9 cellular contexts compared by ENCODE assay signal in the genomic region with DNA sequence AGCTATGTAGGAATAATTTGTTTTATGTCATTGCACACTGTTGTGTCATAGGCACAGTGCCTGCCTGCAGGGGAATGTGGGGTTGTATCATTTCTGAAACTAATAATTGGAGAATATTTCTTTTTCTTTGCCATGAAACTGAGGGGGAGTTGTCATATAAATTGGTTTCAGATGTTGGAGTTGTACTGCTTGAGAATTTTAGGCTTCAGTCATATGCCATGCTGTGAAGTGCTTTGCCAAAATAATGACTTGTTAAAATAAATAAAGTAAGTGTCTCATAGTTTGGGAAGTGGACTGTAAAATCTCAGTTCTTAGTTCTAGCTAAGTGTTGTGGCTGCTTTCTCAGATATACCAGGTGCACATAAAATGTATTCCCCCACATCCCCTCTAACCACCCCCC.
DNase-seq lines count a peak whose midpoint lies in the region; TF ChIP-seq lines count a peak whose summit lies in the region.
"Had no signal": no experiment of that assay in that cellular context is flagged by ENCODE, and none has a peak within 500 bp of the region (broad histone marks: within the 10 kb centered on the region; RNA-seq: fewer than 3 reads in every experiment).

No MANE protein-coding gene starts in this region.

- H3K9ac ChIP-seq in SK-N-MC (ENCODE audit: insufficient read length) (no peak overlapping the region), subcutaneous abdominal adipose tissue (ENCODE audit: low read length in 5 of 5) (no peak overlapping the region)

- H3K9me3 ChIP-seq in SK-N-MC (ENCODE audit: low read depth, low read length) (no peaks in the 10 kb centered on the region), hepatocyte (ENCODE audit: low read depth) (no peaks in the 10 kb centered on the region), subcutaneous abdominal adipose tissue (ENCODE audit: control insufficient read depth in 5 of 5, low read length in 5 of 5) (no peaks in the 10 kb centered on the region), uterus (no peaks in the 10 kb centered on the region)

- peak overlapping the region; percentile 7 for H3K4me2 ChIP-seq in hepatocyte

- peak overlapping the region; percentile 44; the same call in 1 of the 2 replicates for H3K27ac ChIP-seq in SK-N-MC
- peak overlapping the region; percentile 44 for H3K27ac ChIP-seq in hepatocyte
- peak overlapping the region; percentile 38 for H3K27ac ChIP-seq in subcutaneous abdominal adipose tissue (ENCODE audit: low read depth, low read length)
- H3K27ac ChIP-seq in uterus, result peak overlapping the region in 1 of 2 donors; percentile 28

- peaks cover 20% of the 10 kb centered on the region for H3K4me1 ChIP-seq in hepatocyte (ENCODE audit: insufficient read depth)
- H3K4me1 ChIP-seq in subcutaneous abdominal adipose tissue (ENCODE audit: control insufficient read depth in 5 of 5, insufficient read depth in 5 of 5, low read length in 5 of 5), result peaks cover 0 to 20% (median 12%) of the 10 kb centered on the region in 5 donors
- H3K4me1 ChIP-seq in uterus, result peaks cover 0 to 10% of the 10 kb centered on the region in 2 donors

- no peaks in the 10 kb centered on the region for H4K20me1 ChIP-seq in hepatocyte (ENCODE audit: insufficient read depth, poor library complexity, severe bottlenecking)

- intact Hi-C loops in uterus (cut with DNase I; ENCODE audit: low total_unique reads), result no loop called here

- no peak for TF ChIP-seq POLR2A in uterus (IDR thresholded peaks at IDR 0.05)

- peaks cover 14% of the 10 kb centered on the region for H3K79me2 ChIP-seq in hepatocyte

- DNase-seq in GM04503 (ENCODE audit: low read depth) (peak; percentile 53), SK-N-MC (ENCODE audit: low read depth, low spot score) (peak; percentile 28), hepatocyte (ENCODE audit: low spot score) (no peak), NCI-H748 treated with DMSO at 0.1 percent for 48 hours (lab: John Stamatoyannopoulos, UW) (no peak), NK-92 (lab: John Stamatoyannopoulos, UW; ENCODE audit: unreplicated experiment) (no peak), uterus (no peak)
- DNase-seq: CD8-positive, alpha-beta T cell; stimulated activated CD4-positive, alpha-beta T cell treated with anti-CD3 and anti-CD28 coated beads, Interleukin-4, amount 100 ng/mL, for 24 hours had no signal

- no peak overlapping the region for H2AFZ ChIP-seq in hepatocyte

- no peaks in the 10 kb centered on the region for H3K36me3 ChIP-seq in SK-N-MC (ENCODE audit: insufficient read depth, low read length)
- no peaks in the 10 kb centered on the region for H3K36me3 ChIP-seq in hepatocyte (replicated peaks; ENCODE audit: insufficient read depth, low read depth)
- H3K36me3 ChIP-seq in subcutaneous abdominal adipose tissue (ENCODE audit: control insufficient read depth in 5 of 5, insufficient read depth in 5 of 5, low read length in 5 of 5), result no peaks in the 10 kb centered on the region
- no peaks in the 10 kb centered on the region for H3K36me3 ChIP-seq in uterus

- H3K9me2 ChIP-seq in hepatocyte (replicated peaks; ENCODE audit: insufficient read depth), result no peaks in the 10 kb centered on the region

- H3K27me3 ChIP-seq in hepatocyte (no peaks in the 10 kb centered on the region), subcutaneous abdominal adipose tissue (ENCODE audit: control insufficient read depth in 5 of 5, insufficient read depth in 4 of 5, low read length in 5 of 5) (no peaks in the 10 kb centered on the region), uterus (no peaks in the 10 kb centered on the region)

- TF ChIP-seq CTCF in hepatocyte (IDR thresholded peaks at IDR 0.05; ENCODE audit: poor library complexity), result no peak
- TF ChIP-seq CTCF in uterus (IDR thresholded peaks at IDR 0.05), result no peak

- H3K4me3 ChIP-seq in SK-N-MC, result 0 out of 2 replicates have a peak overlapping the region, but pooled peaks have one; percentile 1
- H3K4me3 ChIP-seq in hepatocyte, result no peak overlapping the region
- no peak overlapping the region for H3K4me3 ChIP-seq in subcutaneous abdominal adipose tissue (ENCODE audit: low read depth in 1 of 5, low read length in 5 of 5)
- no peak overlapping the region for H3K4me3 ChIP-seq in uterus

Comparison
In these comparisons a context has a peak if more than half of its experiments do, and no peak if none do; other contexts are left out.
1. DNase-seq: peak in GM04503 (single experiment) and SK-N-MC (single experiment); none in hepatocyte (single experiment), NCI-H748 treated with DMSO at 0.1 percent for 48 hours (single experiment), NK-92 (single experiment) and uterus (0 of 2).